Comparison of ENCODE assay signal across 13 cellular contexts in genomic region chr3:149596136-149596770, GRCh38.
DNase-seq lines count a peak whose midpoint lies in the region; ATAC-seq and TF ChIP-seq lines count a peak whose summit lies in the region.
"Had no signal": no experiment of that assay in that cellular context is flagged by ENCODE, and none has a peak within 500 bp of the region (broad histone marks: within the 10 kb centered on the region; RNA-seq: fewer than 3 reads in every experiment).

No MANE protein-coding gene starts in this region.

- H3K27me3 ChIP-seq in left ventricle myocardium inferior (ENCODE audit: low read depth) (no peaks in the 10 kb centered on the region), mesenchymal stem cell (ENCODE audit: control insufficient read depth in 1 of 2, insufficient read depth in 1 of 2, low read length in 2 of 2) (no peaks in the 10 kb centered on the region)

- H3K36me3 Mint-ChIP-seq in chondrocyte (ENCODE audit: low read depth): no peaks in the 10 kb centered on the region

- no peak overlapping the region for H4K8ac ChIP-seq in mesenchymal stem cell (ENCODE audit: low read length)

- H2BK15ac ChIP-seq in mesenchymal stem cell (ENCODE audit: low read depth, poor library complexity, severe bottlenecking): no peak overlapping the region

- peak overlapping the region in 1 of 2 experiments; percentile 84 for H3K18ac ChIP-seq in mesenchymal stem cell (ENCODE audit: low read depth in 1 of 2, low read length in 2 of 2)

- TF ChIP-seq CTCF in left ventricle myocardium inferior (IDR thresholded peaks at IDR 0.05; ENCODE audit: borderline replicate concordance) (no peak), chondrocyte (IDR thresholded peaks at IDR 0.05) (no peak), GM10266 (IDR thresholded peaks at IDR 0.05; ENCODE audit: control insufficient read depth, insufficient read depth, low read depth, missing control alignments) (no peak)

- peak overlapping the region in 1 of 2 experiments; percentile 49 for H2BK12ac ChIP-seq in mesenchymal stem cell (ENCODE audit: low read length in 2 of 2)

- no peak overlapping the region for H3K4me2 ChIP-seq in mesenchymal stem cell (ENCODE audit: low read length, poor library complexity, severe bottlenecking)

- no peaks in the 10 kb centered on the region for H3K36me3 ChIP-seq in left ventricle myocardium inferior
- peaks cover 0 to 23% of the 10 kb centered on the region in 2 experiments for H3K36me3 ChIP-seq in mesenchymal stem cell (ENCODE audit: control insufficient read depth in 1 of 2, insufficient read depth in 2 of 2, low read depth in 1 of 2, low read length in 2 of 2)
- H3K36me3 ChIP-seq: HAP-1 had no signal

- H3K4me3 ChIP-seq in left ventricle myocardium inferior (no peak overlapping the region), mesenchymal stem cell (ENCODE audit: insufficient read depth in 1 of 2, low read depth in 1 of 2, low read length in 2 of 2) (peak overlapping the region in 1 of 2 experiments; percentile 3)
- H3K4me3 ChIP-seq: HAP-1 had no signal

- H2BK120ac ChIP-seq in mesenchymal stem cell (ENCODE audit: low read depth, low read length): no peak overlapping the region

- no peak overlapping the region for H2BK5ac ChIP-seq in mesenchymal stem cell (ENCODE audit: low read depth, low read length, poor library complexity, severe bottlenecking)

- peaks cover 73% of the 10 kb centered on the region for H3K4me1 ChIP-seq in left ventricle myocardium inferior
- H3K4me1 ChIP-seq in mesenchymal stem cell (ENCODE audit: control insufficient read depth, insufficient read depth, low read depth, low read length): peaks cover 7% of the 10 kb centered on the region

- DNase-seq in left ventricle myocardium inferior (no peak), left ventricle myocardium superior (no peak), chondrocyte (ENCODE audit: low spot score) (no peak), mesenchymal stem cell (no peak), GM10266 (ENCODE audit: extremely low spot score) (no peak), NCI-H2029 treated with DMSO at 0.1 percent for 48 hours (lab: John Stamatoyannopoulos, UW) (no peak)
- DNase-seq: activated B cell treated with CpG ODN at 0.5 μM for 24 hours, anterior cingulate cortex, NCI-H146, NCI-H774 had no signal

- H4K91ac ChIP-seq in mesenchymal stem cell (ENCODE audit: low read length): no peak overlapping the region

- H3K4me1 Mint-ChIP-seq in chondrocyte (ENCODE audit: low read depth): peaks cover 63% of the 10 kb centered on the region
- H3K4me1 Mint-ChIP-seq: activated B cell treated with CpG ODN at 0.5 μM for 24 hours had no signal

- H3K27ac ChIP-seq in left ventricle myocardium inferior (replicated peaks): peak overlapping the region; percentile 34
- H3K27ac ChIP-seq in mesenchymal stem cell (ENCODE audit: low read length, poor library complexity, severe bottlenecking): peak overlapping the region; percentile 14

- H3K14ac ChIP-seq in mesenchymal stem cell (ENCODE audit: low read length in 2 of 2): no peak overlapping the region

- peak overlapping the region in 1 of 2 experiments; percentile 52 for H3K23ac ChIP-seq in mesenchymal stem cell (ENCODE audit: low read length in 2 of 2)

- no peaks in the 10 kb centered on the region for H3K9me3 Mint-ChIP-seq in chondrocyte (ENCODE audit: low read depth)
- H3K9me3 Mint-ChIP-seq: activated B cell treated with CpG ODN at 0.5 μM for 24 hours had no signal

- H2AFZ ChIP-seq in mesenchymal stem cell (ENCODE audit: low read depth, low read length): no peak overlapping the region

- H3K27ac Mint-ChIP-seq in chondrocyte (ENCODE audit: unreplicated experiment): peak overlapping the region; percentile 83
- H3K27ac Mint-ChIP-seq: activated B cell treated with CpG ODN at 0.5 μM for 24 hours had no signal

- no peaks in the 10 kb centered on the region for H3K27me3 Mint-ChIP-seq in chondrocyte (ENCODE audit: low read depth)

- intact Hi-C loops in left ventricle myocardium inferior (cut with micrococcal nuclease) (no loop called here), left ventricle myocardium superior (cut with micrococcal nuclease) (loop anchor here (10.0 kb wide), 1 partner anchor 59 kb away; the partner anchor contains the start of gene WWTR1)

- H2AK5ac ChIP-seq in mesenchymal stem cell (ENCODE audit: low read length, severe bottlenecking): peak overlapping the region; percentile 78

- peak overlapping the region in 1 of 2 experiments; percentile 37 for H3K4ac ChIP-seq in mesenchymal stem cell (ENCODE audit: low read depth in 1 of 2, low read length in 2 of 2)

- WGBS in mesenchymal stem cell: 97% methylated on average over 6 of the region's 6 CpGs

- ATAC-seq in left ventricle myocardium superior (no peak), GM19467 (IDR thresholded peaks at IDR 0.05; ENCODE audit: unreplicated experiment) (no peak), HG02623 (IDR thresholded peaks at IDR 0.05; ENCODE audit: unreplicated experiment) (no peak)

- H3K9me3 ChIP-seq in left ventricle myocardium inferior (replicated peaks) (no peaks in the 10 kb centered on the region), mesenchymal stem cell (ENCODE audit: control insufficient read depth, low read length) (no peaks in the 10 kb centered on the region)
- H3K9me3 ChIP-seq: HAP-1 had no signal

- H3K4me3 Mint-ChIP-seq in chondrocyte (ENCODE audit: unreplicated experiment): peak overlapping the region; percentile 32
- H3K4me3 Mint-ChIP-seq: activated B cell treated with CpG ODN at 0.5 μM for 24 hours had no signal

- no peak overlapping the region for H3K9ac ChIP-seq in mesenchymal stem cell (ENCODE audit: low read length)

- peaks cover 9% of the 10 kb centered on the region for H3K79me1 ChIP-seq in mesenchymal stem cell (replicated peaks; ENCODE audit: low read length, poor library complexity, severe bottlenecking)
